ENCODE assay signal across 17 cellular contexts in the genomic region with DNA sequence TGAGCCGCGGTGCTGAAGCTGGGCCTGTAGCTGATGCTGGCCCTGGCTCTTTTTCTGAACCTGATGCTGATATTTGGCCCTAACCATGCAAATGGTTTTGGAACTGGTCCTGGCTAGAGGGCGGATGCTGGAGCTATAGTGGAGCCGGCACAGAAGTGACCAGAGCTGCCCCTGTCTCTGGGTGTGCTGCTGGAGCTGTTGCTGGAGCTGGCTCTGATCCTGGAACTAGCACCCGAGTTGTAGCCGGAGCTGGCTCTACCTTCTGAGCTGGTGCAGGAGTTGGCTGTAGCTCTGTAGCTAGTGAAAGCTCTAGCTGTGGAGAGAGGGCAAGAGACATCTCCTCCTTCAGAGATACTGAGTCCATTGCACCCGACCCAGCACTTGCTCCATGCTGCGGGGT. TPM values are rescaled to one million over a fixed set of nuclear protein-coding genes. Genes with fewer than 3 reads are reported as not detected.
DNase-seq lines count a peak whose midpoint lies in the region; ATAC-seq and TF ChIP-seq lines count a peak whose summit lies in the region.
"Had no signal": no experiment of that assay in that cellular context is flagged by ENCODE, and none has a peak within 500 bp of the region (broad histone marks: within the 10 kb centered on the region; RNA-seq: fewer than 3 reads in every experiment).

No MANE protein-coding gene starts in this region.

- H4K20me1 ChIP-seq in BLaER1 treated with 17β-estradiol and CSF1 and Interleukin-3, amounts not matched to agents 10 nM and 100 nM: peaks cover 29 to 63% (median 47%) of the 10 kb centered on the region in 11 experiments
- H4K20me1 ChIP-seq in GM23338 (replicated peaks; ENCODE audit: insufficient read depth): peaks cover 26% of the 10 kb centered on the region

- H3K27ac Mint-ChIP-seq in GM23338 (no peak overlapping the region), natural killer cell (no peak overlapping the region)
- H3K27ac Mint-ChIP-seq in activated CD8-positive, alpha-beta T cell treated with anti-CD3 and anti-CD28 coated beads, Interleukin-2, amount 10 ng/mL, durations not matched to agents 7 days and 5 days: no peak overlapping the region

- no peaks in the 10 kb centered on the region for H3K9me2 ChIP-seq in GM23338 (ENCODE audit: insufficient read depth)

- H3K4me3 ChIP-seq in BLaER1 treated with 17β-estradiol and CSF1 and Interleukin-3, amounts not matched to agents 10 nM and 100 nM: peak overlapping the region in 2 of 10 experiments; percentile 89 to 99; a peak in 1 of 20 replicates
- no peak overlapping the region for H3K4me3 ChIP-seq in GM23338

- peak overlapping the region; percentile 89 to 100 (median 98) for H3K4me2 ChIP-seq in BLaER1 treated with 17β-estradiol and CSF1 and Interleukin-3, amounts not matched to agents 10 nM and 100 nM
- no peak overlapping the region for H3K4me2 ChIP-seq in GM23338
- H3K4me2 ChIP-seq: KMS-11 had no signal

- peaks cover 30% of the 10 kb centered on the region for H3K36me3 Mint-ChIP-seq in GM23338 (ENCODE audit: low read depth)
- peaks cover 22% of the 10 kb centered on the region for H3K36me3 Mint-ChIP-seq in activated CD8-positive, alpha-beta T cell treated with anti-CD3 and anti-CD28 coated beads, Interleukin-2, amount 10 ng/mL, durations not matched to agents 7 days and 5 days (ENCODE audit: low read depth)
- H3K36me3 Mint-ChIP-seq in natural killer cell: no peaks in the 10 kb centered on the region

- peak overlapping the region; percentile 66; the same call in 1 of the 3 replicates for H3K4me3 Mint-ChIP-seq in GM23338
- H3K4me3 Mint-ChIP-seq in activated CD8-positive, alpha-beta T cell treated with anti-CD3 and anti-CD28 coated beads, Interleukin-2, amount 10 ng/mL, durations not matched to agents 7 days and 5 days: peak overlapping the region; percentile 66
- H3K4me3 Mint-ChIP-seq in natural killer cell: peak overlapping the region; percentile 68

- DNase-seq in GM23338 (ENCODE audit: low spot score) (no peak), natural killer cell (no peak), dermis blood vessel endothelial cell (no peak), substantia nigra (lab: John Stamatoyannopoulos, UW) (no peak)
- DNase-seq in activated CD8-positive, alpha-beta T cell treated with anti-CD3 and anti-CD28 coated beads, Interleukin-2, amount 10 ng/mL, durations not matched to agents 7 days and 5 days: no peak
- DNase-seq: activated CD4-positive, alpha-beta T cell treated with anti-CD3 and anti-CD28 coated beads, Interleukin-2, amount 50 U/mL, for 48 hours; cerebellar nuclear complex; GDM1; islet precursor cell; NCI-H146 had no signal

- peaks cover 22% of the 10 kb centered on the region for H3K27me3 Mint-ChIP-seq in GM23338 (ENCODE audit: insufficient read depth, low read depth, poor library complexity)
- no peaks in the 10 kb centered on the region for H3K27me3 Mint-ChIP-seq in activated CD8-positive, alpha-beta T cell treated with anti-CD3 and anti-CD28 coated beads, Interleukin-2, amount 10 ng/mL, durations not matched to agents 7 days and 5 days (ENCODE audit: low read depth)
- H3K27me3 Mint-ChIP-seq in natural killer cell (ENCODE audit: low read depth in 2 of 2): no peaks in the 10 kb centered on the region

- H3K9me3 ChIP-seq in BLaER1 treated with 17β-estradiol and CSF1 and Interleukin-3, amounts not matched to agents 10 nM and 100 nM (replicated peaks in 1 of 11): no peaks in the 10 kb centered on the region

- no peak overlapping the region for H3K27ac ChIP-seq in BLaER1 treated with 17β-estradiol and CSF1 and Interleukin-3, amounts not matched to agents 10 nM and 100 nM
- H3K27ac ChIP-seq in GM23338 (ENCODE audit: low read depth): no peak overlapping the region
- H3K27ac ChIP-seq in substantia nigra (ENCODE audit: low read depth, low read length, poor library complexity, severe bottlenecking): no peak overlapping the region
- H3K27ac ChIP-seq: KMS-11 had no signal

- H3K4me1 ChIP-seq in BLaER1 treated with 17β-estradiol and CSF1 and Interleukin-3, amounts not matched to agents 10 nM and 100 nM: peaks cover 40 to 76% (median 69%) of the 10 kb centered on the region in 10 experiments
- H3K4me1 ChIP-seq in GM23338 (ENCODE audit: insufficient read depth): peaks cover 9% of the 10 kb centered on the region; the same call in 1 of the 2 replicates

- CTCF ChIA-PET in activated CD8-positive, alpha-beta T cell treated with anti-CD3 and anti-CD28 coated beads, Interleukin-2, amount 10 ng/mL, durations not matched to agents 7 days and 5 days (lab: Charles Lee): interaction anchor here (0.6 to 3.6 kb wide), 8 partner anchors 12 to 299 kb away, joined by 3 to 23 read pairs (median 6); no protein-coding TSS in a partner anchor

- POLR2A ChIA-PET in activated CD8-positive, alpha-beta T cell treated with anti-CD3 and anti-CD28 coated beads, Interleukin-2, amount 10 ng/mL, durations not matched to agents 7 days and 5 days (lab: Charles Lee): interaction anchor here (0.6 to 0.8 kb wide), 2 partner anchors 9 to 37 kb away, joined by 3 read pairs; no protein-coding TSS in a partner anchor

- no peak for TF ChIP-seq CTCF in GM23338 (conservative IDR thresholded peaks at IDR 0.05; ENCODE audit: low read depth in 2 of 2)
- no peak for TF ChIP-seq CTCF in natural killer cell (IDR thresholded peaks at IDR 0.05)

- no peaks in the 10 kb centered on the region; the same call in 1 of the 3 replicates for H3K9me3 Mint-ChIP-seq in GM23338
- H3K9me3 Mint-ChIP-seq in activated CD8-positive, alpha-beta T cell treated with anti-CD3 and anti-CD28 coated beads, Interleukin-2, amount 10 ng/mL, durations not matched to agents 7 days and 5 days (ENCODE audit: insufficient read depth): no peaks in the 10 kb centered on the region
- no peaks in the 10 kb centered on the region for H3K9me3 Mint-ChIP-seq in natural killer cell

- H3K36me3 ChIP-seq in BLaER1 treated with 17β-estradiol and CSF1 and Interleukin-3, amounts not matched to agents 10 nM and 100 nM: peaks cover 16 to 35% (median 23%) of the 10 kb centered on the region in 11 experiments
- H3K36me3 ChIP-seq in GM23338 (ENCODE audit: insufficient read depth): 0 out of 2 replicates have a peak, but pooled peaks cover 12% of the 10 kb centered on the region

- peaks cover 25% of the 10 kb centered on the region for H3F3A ChIP-seq in GM23338 (replicated peaks; ENCODE audit: low read depth)

- H2AFZ ChIP-seq in GM23338: no peak overlapping the region

- H3K4me1 Mint-ChIP-seq in GM23338: peaks cover 16% of the 10 kb centered on the region
- peaks cover 28% of the 10 kb centered on the region for H3K4me1 Mint-ChIP-seq in activated CD8-positive, alpha-beta T cell treated with anti-CD3 and anti-CD28 coated beads, Interleukin-2, amount 10 ng/mL, durations not matched to agents 7 days and 5 days (ENCODE audit: low read depth)
- H3K4me1 Mint-ChIP-seq in natural killer cell: peaks cover 16 to 18% of the 10 kb centered on the region in 2 donors

- intact Hi-C loops in natural killer cell (cut with micrococcal nuclease): no loop called here

- ATAC-seq in GM23338 (no peak), natural killer cell (no peak), HG03139 (IDR thresholded peaks at IDR 0.05; ENCODE audit: unreplicated experiment) (no peak)
- ATAC-seq in activated CD8-positive, alpha-beta T cell treated with anti-CD3 and anti-CD28 coated beads, Interleukin-2, amount 10 ng/mL, durations not matched to agents 7 days and 5 days: no peak

- H3K27me3 ChIP-seq in BLaER1 treated with 17β-estradiol and CSF1 and Interleukin-3, amounts not matched to agents 10 nM and 100 nM: no peaks in the 10 kb centered on the region
- peaks cover 15% of the 10 kb centered on the region for H3K27me3 ChIP-seq in GM23338 (ENCODE audit: insufficient read depth)

- peaks cover 35% of the 10 kb centered on the region for H3K79me2 ChIP-seq in GM23338 (replicated peaks; ENCODE audit: insufficient read depth)

- peak overlapping the region in 4 of 11 experiments; percentile 94 to 98 (median 96); a peak in 8 of 22 replicates for H3K9ac ChIP-seq in BLaER1 treated with 17β-estradiol and CSF1 and Interleukin-3, amounts not matched to agents 10 nM and 100 nM
- H3K9ac ChIP-seq: KMS-11 had no signal

RNA-seq across cellular contexts. Expression of a gene that starts 12.8 kb away (rescaled TPM):
- total RNA-seq in GM23338 (2014; rRNA removed; shearing (Covaris generic)): 0.45 and 9.8 TPM in 2 replicates
- 0.43 and 0.74 TPM in 2 replicates for polyA plus RNA-seq in GM23338 (2016; fragmentation: Nextera tagmentation; extraction: Ambion mirVana)
- total RNA-seq in activated CD8-positive, alpha-beta T cell treated with anti-CD3 and anti-CD28 coated beads, Interleukin-2, amount 10 ng/mL, durations not matched to agents 7 days and 5 days: 1 to 10 TPM; 1.8 to 2.4 TPM
- total RNA-seq in natural killer cell: not detected
- 0.05 TPM in 1 of 2 replicates, not detected in the other for total RNA-seq in dermis blood vessel endothelial cell
- total RNA-seq: NCI-H460 had no signal

RNA-seq across cellular contexts. Expression of a gene that starts 17.6 kb away (rescaled TPM):
- total RNA-seq in GM23338 (2014; rRNA removed; shearing (Covaris generic)): 47.2 and 60.0 TPM in 2 replicates
- polyA plus RNA-seq in GM23338 (2016; fragmentation: Nextera tagmentation; extraction: Ambion mirVana): 18.7 and 24.2 TPM in 2 replicates
- under 1 TPM in 1 of 2 experiments, not detected in 1; 0.16 TPM for total RNA-seq in activated CD8-positive, alpha-beta T cell treated with anti-CD3 and anti-CD28 coated beads, Interleukin-2, amount 10 ng/mL, durations not matched to agents 7 days and 5 days
- total RNA-seq in natural killer cell: under 1 TPM in 2 of 3 donors, not detected in 1; 0.31 to 0.39 TPM
- 172 and 238 TPM in 2 replicates for total RNA-seq in dermis blood vessel endothelial cell

RNA-seq across cellular contexts. Expression of a gene that starts 18.4 kb away (rescaled TPM):
- total RNA-seq in GM23338 (2014; rRNA removed; shearing (Covaris generic)): not detected in 2 replicates
- not detected in 2 replicates for polyA plus RNA-seq in GM23338 (2016; fragmentation: Nextera tagmentation; extraction: Ambion mirVana)
- total RNA-seq in activated CD8-positive, alpha-beta T cell treated with anti-CD3 and anti-CD28 coated beads, Interleukin-2, amount 10 ng/mL, durations not matched to agents 7 days and 5 days: not detected
- total RNA-seq in natural killer cell (not detected), dermis blood vessel endothelial cell (0.68 TPM in 1 of 2 replicates, not detected in the other)
- total RNA-seq: NCI-H460; T-helper 1 cell treated with Interleukin-12 subunit alpha and Interleukin-12 subunit beta and Interleukin-4 antibody, amounts not matched to agents 30 ng/mL and 1 ng/mL, for 36 hours had no signal

RNA-seq across cellular contexts. Expression of a gene that starts 28.1 kb away (rescaled TPM):
- not detected in 2 replicates for total RNA-seq in GM23338 (2014; rRNA removed; shearing (Covaris generic))
- not detected in 2 replicates for polyA plus RNA-seq in GM23338 (2016; fragmentation: Nextera tagmentation; extraction: Ambion mirVana)
- total RNA-seq in activated CD8-positive, alpha-beta T cell treated with anti-CD3 and anti-CD28 coated beads, Interleukin-2, amount 10 ng/mL, durations not matched to agents 7 days and 5 days: not detected
- total RNA-seq in natural killer cell (not detected), dermis blood vessel endothelial cell (not detected in 2 replicates)
- total RNA-seq: mucosa of gallbladder; NCI-H460; T-helper 1 cell treated with Interleukin-12 subunit alpha and Interleukin-12 subunit beta and Interleukin-4 antibody, amounts not matched to agents 30 ng/mL and 1 ng/mL, for 36 hours; ureter had no signal

RNA-seq across cellular contexts. Expression of a gene that starts 34.4 kb away (rescaled TPM):
- total RNA-seq in GM23338 (2014; rRNA removed; shearing (Covaris generic)): 0.54 and 0.90 TPM in 2 replicates
- polyA plus RNA-seq in GM23338 (2016; fragmentation: Nextera tagmentation; extraction: Ambion mirVana): 0.76 and 1.2 TPM in 2 replicates
- total RNA-seq in activated CD8-positive, alpha-beta T cell treated with anti-CD3 and anti-CD28 coated beads, Interleukin-2, amount 10 ng/mL, durations not matched to agents 7 days and 5 days: not detected
- not detected for total RNA-seq in natural killer cell
- 0.05 TPM in 1 of 2 replicates, not detected in the other for total RNA-seq in dermis blood vessel endothelial cell
- total RNA-seq: mucosa of gallbladder; NCI-H460; T-helper 1 cell treated with Interleukin-12 subunit alpha and Interleukin-12 subunit beta and Interleukin-4 antibody, amounts not matched to agents 30 ng/mL and 1 ng/mL, for 36 hours; ureter had no signal

Comparison
In these comparisons a context has a peak if more than half of its experiments do, and no peak if none do; other contexts are left out.
1. RNA of a gene that starts 17.6 kb away (total RNA-seq): 172 to 238 TPM in dermis blood vessel endothelial cell and 47.2 to 60.0 TPM in GM23338; 0.31 to 0.39 TPM in natural killer cell and 0.16 TPM in activated CD8-positive, alpha-beta T cell treated with anti-CD3 and anti-CD28 coated beads, Interleukin-2, amount 10 ng/mL, durations not matched to agents 7 days and 5 days; every median in the first group is over 10 times any median in the second.
2. Peak in every context shown above with its lines, with median percentiles within 50 percentile points of each other: H3K4me3 Mint-ChIP-seq.